ENCODE assay signal across 9 cellular contexts in genomic region chr4:152500798-152501434, GRCh38. TPM values are rescaled to one million over a fixed set of nuclear protein-coding genes. Genes with fewer than 3 reads are reported as not detected.
DNase-seq lines count a peak whose midpoint lies in the region; ATAC-seq and TF ChIP-seq lines count a peak whose summit lies in the region.
"Had no signal": no experiment of that assay in that cellular context is flagged by ENCODE, and none has a peak within 500 bp of the region (broad histone marks: within the 10 kb centered on the region; RNA-seq: fewer than 3 reads in every experiment).

No MANE protein-coding gene starts in this region.

- peak; percentile 63 for DNase-seq in activated CD4-positive, alpha-beta T cell treated with anti-CD3 and anti-CD28 coated beads for 36 hours
- DNase-seq in activated CD4-positive, alpha-beta T cell treated with anti-CD3 and anti-CD28 coated beads for 1 hour: no peak
- DNase-seq in H4 (ENCODE audit: low spot score) (peak; percentile 77), MM.1S (peak; percentile 88), SK-N-DZ (ENCODE audit: low spot score) (peak; percentile 73), immature natural killer cell (peak; percentile 71 to 77 (median 71))
- DNase-seq in stimulated activated CD4-positive, alpha-beta T cell treated with anti-CD3 and anti-CD28 coated beads, Interleukin-4, amount 100 ng/mL, for 24 hours: peak; percentile 76

- TF ChIP-seq CTCF in MM.1S (IDR thresholded peaks at IDR 0.05; ENCODE audit: low read length): peak; percentile 87
- peak; percentile 80 to 84 for TF ChIP-seq CTCF in brain (conservative IDR thresholded peaks at IDR 0.05)

- peaks cover 26% of the 10 kb centered on the region for H3K4me1 Mint-ChIP-seq in activated CD4-positive, alpha-beta T cell treated with anti-CD3 and anti-CD28 coated beads for 36 hours
- peaks cover 29% of the 10 kb centered on the region for H3K4me1 Mint-ChIP-seq in brain
- H3K4me1 Mint-ChIP-seq in immature natural killer cell: peaks cover 18 to 46% of the 10 kb centered on the region in 2 donors

- no peaks in the 10 kb centered on the region for H3K9me2 ChIP-seq in MM.1S (replicated peaks; ENCODE audit: insufficient read depth, low read length)

- H3K79me2 ChIP-seq in MM.1S (ENCODE audit: low read length): peaks cover 95% of the 10 kb centered on the region

- intact Hi-C loops in activated CD4-positive, alpha-beta T cell treated with anti-CD3 and anti-CD28 coated beads for 36 hours (cut with DNase I, micrococcal nuclease): loop anchor here (1.0 to 5.0 kb wide), 4 partner anchors 47 to 234 kb away; no protein-coding TSS in a partner anchor

- no peaks in the 10 kb centered on the region for H3K27me3 Mint-ChIP-seq in activated CD4-positive, alpha-beta T cell treated with anti-CD3 and anti-CD28 coated beads for 36 hours
- no peaks in the 10 kb centered on the region for H3K27me3 Mint-ChIP-seq in brain
- no peaks in the 10 kb centered on the region for H3K27me3 Mint-ChIP-seq in immature natural killer cell (ENCODE audit: low read depth in 3 of 3)

- ATAC-seq in activated CD4-positive, alpha-beta T cell treated with anti-CD3 and anti-CD28 coated beads for 36 hours: peak; percentile 67

- peak overlapping the region; percentile 27; the same call in 1 of the 2 replicates for H3K27ac ChIP-seq in MM.1S (ENCODE audit: low read length)
- H3K27ac ChIP-seq: skin epidermis had no signal

- H3K4me3 Mint-ChIP-seq in activated CD4-positive, alpha-beta T cell treated with anti-CD3 and anti-CD28 coated beads for 36 hours: no peak overlapping the region
- H3K4me3 Mint-ChIP-seq in brain (no peak overlapping the region), immature natural killer cell (no peak overlapping the region)

- H3K9me3 ChIP-seq in MM.1S (replicated peaks; ENCODE audit: insufficient read depth, low read length): no peaks in the 10 kb centered on the region

- H3K36me3 Mint-ChIP-seq in activated CD4-positive, alpha-beta T cell treated with anti-CD3 and anti-CD28 coated beads for 36 hours (ENCODE audit: low read depth): no peaks in the 10 kb centered on the region
- no peaks in the 10 kb centered on the region for H3K36me3 Mint-ChIP-seq in brain
- H3K36me3 Mint-ChIP-seq in immature natural killer cell: no peaks in the 10 kb centered on the region

- POLR2A ChIA-PET in activated CD4-positive, alpha-beta T cell treated with anti-CD3 and anti-CD28 coated beads for 36 hours (lab: Charles Lee): interaction anchor here (1.0 to 1.7 kb wide), 2 partner anchors 36 to 38 kb away, joined by 4 to 6 read pairs; no protein-coding TSS in a partner anchor

- peak overlapping the region; percentile 27; the same call in 1 of the 2 replicates for H3K4me2 ChIP-seq in MM.1S (ENCODE audit: low read depth, low read length)

- H3K9me3 Mint-ChIP-seq in activated CD4-positive, alpha-beta T cell treated with anti-CD3 and anti-CD28 coated beads for 36 hours (ENCODE audit: low read depth): no peaks in the 10 kb centered on the region
- H3K9me3 Mint-ChIP-seq in brain (no peaks in the 10 kb centered on the region), immature natural killer cell (no peaks in the 10 kb centered on the region)

- no peak overlapping the region for H3K27ac Mint-ChIP-seq in activated CD4-positive, alpha-beta T cell treated with anti-CD3 and anti-CD28 coated beads for 36 hours
- H3K27ac Mint-ChIP-seq in brain (no peak overlapping the region), immature natural killer cell (peak overlapping the region in 3 of 6 donors; percentile 12 to 21 (median 15))

- no peaks in the 10 kb centered on the region for H3K27me3 ChIP-seq in MM.1S (replicated peaks; ENCODE audit: insufficient read depth, low read length)

- 0 out of 2 replicates have a peak overlapping the region, but pooled peaks have one; percentile 5 for H3K4me3 ChIP-seq in MM.1S (ENCODE audit: low read length)
- H3K4me3 ChIP-seq: skin epidermis had no signal

- no peaks in the 10 kb centered on the region for H3F3A ChIP-seq in MM.1S (ENCODE audit: insufficient read depth, low read length)

- no peak overlapping the region for H2AFZ ChIP-seq in MM.1S (ENCODE audit: low read length)

- H3K4me1 ChIP-seq in MM.1S (ENCODE audit: low read length): peaks cover 14% of the 10 kb centered on the region

- no peaks in the 10 kb centered on the region for H3K36me3 ChIP-seq in MM.1S (replicated peaks; ENCODE audit: insufficient read depth, low read length)

- no peak overlapping the region for H3K9ac ChIP-seq in MM.1S (ENCODE audit: low read length)

- H4K20me1 ChIP-seq in MM.1S (ENCODE audit: insufficient read depth, low read length): peaks cover 6% of the 10 kb centered on the region; the same call in 1 of the 2 replicates

- CTCF ChIA-PET in activated CD4-positive, alpha-beta T cell treated with anti-CD3 and anti-CD28 coated beads for 36 hours (lab: Charles Lee): interaction anchor here (0.6 to 10.3 kb wide), 66 partner anchors 9 to 1930 kb away, joined by 3 to 208 read pairs (median 6); partner anchors contain the start of genes FBXW7, TIGD4 and TMEM154

RNA-seq across cellular contexts. Expression of gene FBXW7, which starts 35.0 kb away (rescaled TPM):
- 10 to 100 TPM; 29.8 to 31.6 TPM for total RNA-seq in activated CD4-positive, alpha-beta T cell treated with anti-CD3 and anti-CD28 coated beads for 36 hours
- 10.0 and 17.9 TPM in 2 replicates for total RNA-seq in H4 (2014; rRNA removed; shearing (Covaris generic))
- polyA plus RNA-seq in SK-N-DZ (2014; cell fraction: cytosol; rRNA removed): 7.4 and 11.4 TPM in 2 replicates
- polyA plus RNA-seq in SK-N-DZ (2014; cell fraction: nucleus; rRNA removed): 16.8 and 17.0 TPM in 2 replicates
- polyA plus RNA-seq in brain (ENCODE audit: insufficient read depth, low read depth, low replicate concordance): 10.3 TPM
- polyA plus RNA-seq in immature natural killer cell: 10 to 100 TPM; 22.3 to 70.1 (median 59.4) TPM
